In genomic region chr11:3220521-3221407, GRCh38 we compare ENCODE assay signal across 20 cellular contexts. TPM values are rescaled to one million over a fixed set of nuclear protein-coding genes. Genes with fewer than 3 reads are reported as not detected.
DNase-seq lines count a peak whose midpoint lies in the region; FAIRE-seq and TF ChIP-seq lines count a peak whose summit lies in the region.
"Had no signal": no experiment of that assay in that cellular context is flagged by ENCODE, and none has a peak within 500 bp of the region (broad histone marks: within the 10 kb centered on the region; RNA-seq: fewer than 3 reads in every experiment).

No MANE protein-coding gene starts in this region.

- H3K27ac ChIP-seq in BLaER1, result no peak overlapping the region
- no peak overlapping the region for H3K27ac ChIP-seq in colonic mucosa
- H3K27ac ChIP-seq in OCI-LY7 (ENCODE audit: low read depth, low read length, poor library complexity, severe bottlenecking), result no peak overlapping the region
- H3K27ac ChIP-seq: esophagus muscularis mucosa had no signal

- H3K36me3 Mint-ChIP-seq in osteocyte (ENCODE audit: unreplicated experiment), result no peaks in the 10 kb centered on the region

- TF ChIP-seq CTCF in colonic mucosa (IDR thresholded peaks at IDR 0.05) (no peak), osteocyte (IDR thresholded peaks at IDR 0.05) (no peak), OCI-LY7 (conservative IDR thresholded peaks at IDR 0.05; ENCODE audit: low read length) (no peak)

- no peaks in the 10 kb centered on the region for H3K9me2 ChIP-seq in OCI-LY7 (ENCODE audit: insufficient read depth, low read length)

- no peaks in the 10 kb centered on the region for H3K9me3 ChIP-seq in BLaER1
- H3K9me3 ChIP-seq in colonic mucosa, result no peaks in the 10 kb centered on the region
- H3K9me3 ChIP-seq in OCI-LY7 (ENCODE audit: low read length), result no peaks in the 10 kb centered on the region
- H3K9me3 ChIP-seq: esophagus muscularis mucosa had no signal

- no peak for FAIRE-seq in GM12892 (lab: Jason Lieb, UNC)
- FAIRE-seq: islet of Langerhans had no signal

- DNase-seq in GM12892 (ENCODE audit: insufficient read length) (peak; percentile 20), colonic mucosa (peak; percentile 15), osteocyte (ENCODE audit: extremely low spot score, unreplicated experiment) (peak; percentile 63), NCI-H82 (lab: John Stamatoyannopoulos, UW) (no peak), OCI-LY7 (ENCODE audit: low spot score) (no peak), NCI-H1436 treated with DMSO at 0.1 percent for 48 hours (lab: John Stamatoyannopoulos, UW) (no peak)
- DNase-seq: activated gamma-delta T cell treated with Interleukin-2 at 50 U/mL for 16 hours; C1 segment of cervical spinal cord; DMS53; NCI-H1694; NCI-H446 treated with DMSO at 0.1 percent for 48 hours; nucleus accumbens; stimulated activated CD4-positive, alpha-beta T cell treated with anti-CD3 and anti-CD28 coated beads, Interleukin-4, amount 100 ng/mL, for 4 hours had no signal

- CTCF ChIA-PET in OCI-LY7 (lab: Charles Lee; ENCODE audit: unreplicated experiment), result no interaction called here

- no TSS peak for BruUV-seq in OCI-LY7 (replicated peaks; lab: Mats Ljungman, UMichigan)

- H4K20me1 ChIP-seq in BLaER1 (no peaks in the 10 kb centered on the region), OCI-LY7 (ENCODE audit: insufficient read depth, low read length) (no peaks in the 10 kb centered on the region)

- H3K4me2 ChIP-seq in BLaER1, result peak overlapping the region; percentile 45
- H3K4me2 ChIP-seq in OCI-LY7 (ENCODE audit: low read length), result no peak overlapping the region

- intact Hi-C loops in colonic mucosa (cut with DNase I) (no loop called here), OCI-LY7 (cut with micrococcal nuclease; ENCODE audit: unreplicated experiment) (no loop called here)

- no peak overlapping the region for H3K4me3 Mint-ChIP-seq in osteocyte (ENCODE audit: unreplicated experiment)

- H3K4me1 ChIP-seq in BLaER1 (peaks cover 81% of the 10 kb centered on the region), colonic mucosa (no peaks in the 10 kb centered on the region), OCI-LY7 (ENCODE audit: insufficient read depth, low read length, poor library complexity, severe bottlenecking) (no peaks in the 10 kb centered on the region)

- H3K4me3 ChIP-seq in BLaER1 (no peak overlapping the region), colonic mucosa (no peak overlapping the region), OCI-LY7 (ENCODE audit: low read depth, low read length, poor library complexity, severe bottlenecking) (no peak overlapping the region)
- H3K4me3 ChIP-seq: esophagus muscularis mucosa had no signal

- H3K36me3 ChIP-seq in BLaER1, result no peaks in the 10 kb centered on the region
- no peaks in the 10 kb centered on the region for H3K36me3 ChIP-seq in colonic mucosa
- H3K36me3 ChIP-seq in OCI-LY7 (ENCODE audit: insufficient read depth, low read length), result no peaks in the 10 kb centered on the region
- H3K36me3 ChIP-seq: esophagus muscularis mucosa had no signal

- H3K79me2 ChIP-seq in OCI-LY7 (ENCODE audit: insufficient read depth, low read depth, low read length), result no peaks in the 10 kb centered on the region

- H3K9me3 Mint-ChIP-seq in osteocyte (ENCODE audit: unreplicated experiment), result no peaks in the 10 kb centered on the region

- H3K27me3 Mint-ChIP-seq in osteocyte (ENCODE audit: unreplicated experiment), result peaks cover 29% of the 10 kb centered on the region

- no peaks in the 10 kb centered on the region for H3K27me3 ChIP-seq in BLaER1
- peaks cover 9% of the 10 kb centered on the region for H3K27me3 ChIP-seq in colonic mucosa

- H3K9ac ChIP-seq in BLaER1, result no peak overlapping the region
- H3K9ac ChIP-seq in colonic mucosa (ENCODE audit: low read depth in 2 of 2, low read length in 2 of 2), result no peak overlapping the region

- POLR2A ChIA-PET in OCI-LY7 (lab: Charles Lee), result no interaction called here

- H3K27ac Mint-ChIP-seq in osteocyte (ENCODE audit: unreplicated experiment), result no peak overlapping the region

- peaks cover 6% of the 10 kb centered on the region for H3K4me1 Mint-ChIP-seq in osteocyte (ENCODE audit: unreplicated experiment)

- H2AFZ ChIP-seq in OCI-LY7 (ENCODE audit: low read length), result no peak overlapping the region

- TF ChIP-seq POLR2A in GM12892 (IDR thresholded peaks at IDR 0.05; ENCODE audit: low read depth, low read length), result no peak

RNA-seq across cellular contexts. Expression of gene MRGPRG, which starts 2.2 kb away (rescaled TPM):
- not detected for polyA plus RNA-seq in GM12892 (2012; ENCODE audit: missing spikeins)
- total RNA-seq in colonic mucosa (not detected), osteocyte (not detected in 2 replicates), OCI-LY7 (2022) (not detected in 2 replicates)
- not detected in 2 replicates for total RNA-seq in OCI-LY7 (2014; rRNA removed; shearing (Covaris generic))
- total RNA-seq: activated CD8-positive, alpha-beta memory T cell treated with anti-CD3 and anti-CD28 coated beads for 36 hours; esophagus muscularis mucosa; M059J; mononuclear cell had no signal
- polyA plus RNA-seq: thymus had no signal

RNA-seq across cellular contexts. Expression of gene MRGPRE, which starts 11.5 kb away (rescaled TPM):
- polyA plus RNA-seq in GM12892 (2012; ENCODE audit: missing spikeins), result not detected
- total RNA-seq in colonic mucosa (not detected), osteocyte (not detected in 2 replicates), OCI-LY7 (2022) (not detected in 2 replicates)
- total RNA-seq in OCI-LY7 (2014; rRNA removed; shearing (Covaris generic)), result not detected in 2 replicates
- total RNA-seq: activated CD8-positive, alpha-beta memory T cell treated with anti-CD3 and anti-CD28 coated beads for 36 hours; M059J; mononuclear cell had no signal

RNA-seq across cellular contexts. Expression of gene OSBPL5, which starts 55.7 kb away (rescaled TPM):
- polyA plus RNA-seq in GM12892 (2012; ENCODE audit: missing spikeins), result not detected
- total RNA-seq in colonic mucosa, result 10 to 100 TPM; 34.0 to 69.5 TPM
- total RNA-seq in osteocyte, result 47.7 and 47.9 TPM in 2 replicates
- 0.63 and 0.64 TPM in 2 replicates for total RNA-seq in OCI-LY7 (2014; rRNA removed; shearing (Covaris generic))
- 2.7 and 6.9 TPM in 2 replicates for total RNA-seq in OCI-LY7 (2022)

Comparison
In these comparisons a context has a peak if more than half of its experiments do, and no peak if none do; other contexts are left out.
1. DNase-seq: peak in GM12892 (single experiment), colonic mucosa (single experiment) and osteocyte (single experiment); none in NCI-H82 (single experiment), OCI-LY7 (single experiment) and NCI-H1436 treated with DMSO at 0.1 percent for 48 hours (single experiment).